In genomic region chr9:124296094-124296493, GRCh38 we compare ENCODE assay signal across 16 cellular contexts. TPM values are rescaled to one million over a fixed set of nuclear protein-coding genes. Genes with fewer than 3 reads are reported as not detected.
DNase-seq lines count a peak whose midpoint lies in the region; ATAC-seq and TF ChIP-seq lines count a peak whose summit lies in the region.
"Had no signal": no experiment of that assay in that cellular context is flagged by ENCODE, and none has a peak within 500 bp of the region (broad histone marks: within the 10 kb centered on the region; RNA-seq: fewer than 3 reads in every experiment).

No MANE protein-coding gene starts in this region.

- H3K27me3 Mint-ChIP-seq in stimulated activated naive B cell treated with anti-CD40 and anti-IgM and Interleukin-4, amounts not matched to agents 10 μg/mL and 1 μg/mL and 100 μg/mL, for 72 hours = no peaks in the 10 kb centered on the region
- no peaks in the 10 kb centered on the region for H3K27me3 Mint-ChIP-seq in activated T-helper 17 cell treated with anti-CD3 and anti-CD28 coated beads, Interleukin-2, amount 50 U/mL, for 72 hours
- H3K27me3 Mint-ChIP-seq: CD4-positive, alpha-beta T cell had no signal

- H3K27ac ChIP-seq in body of pancreas = peak overlapping the region; percentile 9 to 85 (median 76)
- peak overlapping the region; percentile 34 for H3K27ac ChIP-seq in lower lobe of right lung
- H3K27ac ChIP-seq: KMS-11 had no signal

- intact Hi-C loops in body of pancreas (cut with DNase I) = no loop called here
- intact Hi-C loops in lower lobe of right lung (cut with DNase I) = no loop called here

- TF ChIP-seq POLR2A in GM19099 (IDR thresholded peaks at IDR 0.05; ENCODE audit: extremely low read depth, insufficient read length, low read depth) (peak; percentile 16), body of pancreas (IDR thresholded peaks at IDR 0.05) (no peak)

- no peak overlapping the region for H3K4me3 Mint-ChIP-seq in stimulated activated naive B cell treated with anti-CD40 and anti-IgM and Interleukin-4, amounts not matched to agents 10 μg/mL and 1 μg/mL and 100 μg/mL, for 72 hours
- H3K4me3 Mint-ChIP-seq in activated T-helper 17 cell treated with anti-CD3 and anti-CD28 coated beads, Interleukin-2, amount 50 U/mL, for 72 hours = no peak overlapping the region
- H3K4me3 Mint-ChIP-seq: CD4-positive, alpha-beta T cell; stimulated activated effector memory CD8-positive, alpha-beta T cell treated with anti-CD3 and anti-CD28 coated beads, Interleukin-12 subunit alpha, Interleukin-12 subunit beta, amount 100 ng/mL, for 72 hours had no signal

- ATAC-seq in body of pancreas (no peak), lower lobe of right lung (no peak), GM18909 (IDR thresholded peaks at IDR 0.05; ENCODE audit: poor library complexity, unreplicated experiment) (no peak), GM18861 (IDR thresholded peaks at IDR 0.05; ENCODE audit: unreplicated experiment) (no peak)
- no peak for ATAC-seq in stimulated activated naive B cell treated with anti-CD40 and anti-IgM and Interleukin-4, amounts not matched to agents 10 μg/mL and 1 μg/mL and 100 μg/mL, for 72 hours (replicated peaks)
- no peak for ATAC-seq in activated T-helper 17 cell treated with anti-CD3 and anti-CD28 coated beads, Interleukin-2, amount 50 U/mL, for 72 hours (replicated peaks)
- ATAC-seq: left lung; stimulated activated effector memory CD8-positive, alpha-beta T cell treated with anti-CD3 and anti-CD28 coated beads, Interleukin-12 subunit alpha, Interleukin-12 subunit beta, amount 100 ng/mL, for 72 hours had no signal

- WGBS in body of pancreas, 2 donors = 40 to 53% methylated on average over 7 to 8 of the region's 8 CpGs

- H3K4me1 ChIP-seq in body of pancreas = peaks cover 53% of the 10 kb centered on the region
- H3K4me1 ChIP-seq in lower lobe of right lung = peaks cover 94% of the 10 kb centered on the region

- H3K9me3 ChIP-seq in body of pancreas (no peaks in the 10 kb centered on the region), lower lobe of right lung (no peaks in the 10 kb centered on the region)
- H3K9me3 ChIP-seq: left lung, uterus had no signal

- no peak overlapping the region for H3K4me3 ChIP-seq in body of pancreas
- H3K4me3 ChIP-seq in lower lobe of right lung = no peak overlapping the region
- H3K4me3 ChIP-seq: dorsolateral prefrontal cortex, left lung, skin epidermis, uterus had no signal

- TF ChIP-seq CTCF in body of pancreas (IDR thresholded peaks at IDR 0.05) (no peak), lower lobe of right lung (IDR thresholded peaks at IDR 0.05) (no peak)

- DNase-seq in body of pancreas = no peak
- DNase-seq in lower lobe of right lung = no peak
- no peak for DNase-seq in stimulated activated naive B cell treated with anti-CD40 and anti-IgM and Interleukin-4, amounts not matched to agents 10 μg/mL and 1 μg/mL and 100 μg/mL, for 72 hours
- DNase-seq: activated CD4-positive, CD25-positive, alpha-beta regulatory T cell; CD4-positive, alpha-beta T cell; left lung; NCI-H526; uterus had no signal

- H3K36me3 ChIP-seq in body of pancreas (replicated peaks in 1 of 2; ENCODE audit: insufficient read depth in 1 of 2, low read depth in 2 of 2) (no peaks in the 10 kb centered on the region), lower lobe of right lung (no peaks in the 10 kb centered on the region)
- H3K36me3 ChIP-seq: uterus had no signal

- H3K27ac Mint-ChIP-seq in stimulated activated naive B cell treated with anti-CD40 and anti-IgM and Interleukin-4, amounts not matched to agents 10 μg/mL and 1 μg/mL and 100 μg/mL, for 72 hours = peak overlapping the region; percentile 56
- H3K27ac Mint-ChIP-seq in activated T-helper 17 cell treated with anti-CD3 and anti-CD28 coated beads, Interleukin-2, amount 50 U/mL, for 72 hours = no peak overlapping the region
- H3K27ac Mint-ChIP-seq: CD4-positive, alpha-beta T cell; stimulated activated effector memory CD8-positive, alpha-beta T cell treated with anti-CD3 and anti-CD28 coated beads, Interleukin-12 subunit alpha, Interleukin-12 subunit beta, amount 100 ng/mL, for 72 hours had no signal

- peaks cover 64 to 96% of the 10 kb centered on the region in 2 donors for H3K4me1 Mint-ChIP-seq in stimulated activated naive B cell treated with anti-CD40 and anti-IgM and Interleukin-4, amounts not matched to agents 10 μg/mL and 1 μg/mL and 100 μg/mL, for 72 hours
- H3K4me1 Mint-ChIP-seq in activated T-helper 17 cell treated with anti-CD3 and anti-CD28 coated beads, Interleukin-2, amount 50 U/mL, for 72 hours = peaks cover 6% of the 10 kb centered on the region

- H3K9me3 Mint-ChIP-seq in stimulated activated naive B cell treated with anti-CD40 and anti-IgM and Interleukin-4, amounts not matched to agents 10 μg/mL and 1 μg/mL and 100 μg/mL, for 72 hours = no peaks in the 10 kb centered on the region
- H3K9me3 Mint-ChIP-seq in activated T-helper 17 cell treated with anti-CD3 and anti-CD28 coated beads, Interleukin-2, amount 50 U/mL, for 72 hours = no peaks in the 10 kb centered on the region
- H3K9me3 Mint-ChIP-seq: CD4-positive, alpha-beta T cell; stimulated activated effector memory CD8-positive, alpha-beta T cell treated with anti-CD3 and anti-CD28 coated beads, Interleukin-12 subunit alpha, Interleukin-12 subunit beta, amount 100 ng/mL, for 72 hours had no signal

- no peaks in the 10 kb centered on the region for H3K27me3 ChIP-seq in body of pancreas
- H3K27me3 ChIP-seq in lower lobe of right lung (ENCODE audit: low read depth) = no peaks in the 10 kb centered on the region
- H3K27me3 ChIP-seq: dorsolateral prefrontal cortex, left lung, uterus had no signal

- peaks cover 36 to 59% of the 10 kb centered on the region in 2 donors for H3K36me3 Mint-ChIP-seq in stimulated activated naive B cell treated with anti-CD40 and anti-IgM and Interleukin-4, amounts not matched to agents 10 μg/mL and 1 μg/mL and 100 μg/mL, for 72 hours
- no peaks in the 10 kb centered on the region for H3K36me3 Mint-ChIP-seq in activated T-helper 17 cell treated with anti-CD3 and anti-CD28 coated beads, Interleukin-2, amount 50 U/mL, for 72 hours (ENCODE audit: low read depth)

RNA-seq across cellular contexts. Expression of gene NEK6, which starts 38.3 kb away (rescaled TPM):
- total RNA-seq in body of pancreas (10 to 100 TPM; 15.5 to 23.6 TPM), lower lobe of right lung (125 TPM)
- 1 to 10 TPM; 6.8 to 7.6 TPM for total RNA-seq in activated T-helper 17 cell treated with anti-CD3 and anti-CD28 coated beads, Interleukin-2, amount 50 U/mL, for 72 hours
